11 cellular contexts compared by ENCODE assay signal in the genomic region with DNA sequence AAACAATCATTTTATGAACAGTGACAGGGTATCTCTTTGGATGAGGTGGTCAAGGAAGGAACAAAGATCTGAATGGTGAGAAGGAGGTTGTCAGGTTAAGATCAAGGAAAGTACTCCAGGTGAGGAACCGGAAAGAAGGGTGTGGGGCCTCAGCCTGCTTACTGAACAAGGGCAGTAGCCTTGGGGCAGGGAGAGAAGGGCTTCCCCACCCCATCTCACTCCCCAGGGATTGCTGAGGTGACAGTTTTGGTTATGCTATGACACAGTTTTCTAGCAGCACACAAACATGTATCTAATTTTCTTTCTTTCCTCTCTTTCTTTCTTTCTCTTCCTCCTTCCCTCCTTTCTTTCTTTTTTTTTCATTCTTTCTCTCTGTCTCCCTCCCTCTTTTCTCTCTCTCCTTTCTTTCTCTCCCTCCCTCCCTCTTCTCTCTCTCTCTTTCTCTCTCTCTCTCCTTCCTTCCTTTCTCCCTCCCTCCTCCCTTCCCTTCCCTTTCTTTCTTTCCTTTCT. TPM values are rescaled to one million over a fixed set of nuclear protein-coding genes. Genes with fewer than 3 reads are reported as not detected.
DNase-seq lines count a peak whose midpoint lies in the region; ATAC-seq, FAIRE-seq and TF ChIP-seq lines count a peak whose summit lies in the region.
"Had no signal": no experiment of that assay in that cellular context is flagged by ENCODE, and none has a peak within 500 bp of the region (broad histone marks: within the 10 kb centered on the region; RNA-seq: fewer than 3 reads in every experiment).

No MANE protein-coding gene starts in this region.

- WGBS in K562 (ENCODE audit: insufficient coverage, low coverage, missing lambda C conversion rate): 60% methylated on average over 1 of the region's 1 CpG

- intact Hi-C loops in K562 (cut with micrococcal nuclease): no loop called here

- no peak for TF ChIP-seq CTCF in K562 (IDR thresholded peaks at IDR 0.05 in 2 of 3, conservative IDR thresholded peaks at IDR 0.05 in 1 of 3; ENCODE audit: insufficient read depth in 2 of 3, low read depth in 1 of 3, low read length in 3 of 3)

- POLR2A ChIA-PET in K562 (lab: Yijun Ruan, JAX): no interaction called here

- no peaks in the 10 kb centered on the region for H3K9me3 ChIP-seq in BLaER1 treated with 17β-estradiol and CSF1 and Interleukin-3, amounts not matched to agents 10 nM and 100 nM (replicated peaks in 1 of 11)
- no peaks in the 10 kb centered on the region for H3K9me3 ChIP-seq in K562 (replicated peaks; ENCODE audit: control insufficient read depth, insufficient read depth, low read depth, low read length)

- no peak overlapping the region for H3K4me3 ChIP-seq in BLaER1 treated with 17β-estradiol and CSF1 and Interleukin-3, amounts not matched to agents 10 nM and 100 nM
- no peak overlapping the region for H3K4me3 ChIP-seq in K562

- DNase-seq in K562 (ENCODE audit: extremely low read depth in 1 of 4, low spot score in 3 of 4) (no peak), NCI-H1694 treated with DMSO at 0.1 percent for 48 hours (lab: John Stamatoyannopoulos, UW) (no peak), SIG-M5 (lab: John Stamatoyannopoulos, UW) (no peak), NCI-H128 (lab: John Stamatoyannopoulos, UW; ENCODE audit: unreplicated experiment) (no peak)
- DNase-seq in activated CD4-positive, alpha-beta T cell treated with anti-CD3 and anti-CD28 coated beads, Interleukin-2, amount 50 U/mL, for 4 hours: no peak
- DNase-seq: CD8-positive, alpha-beta memory T cell; NCI-H524 had no signal

- H3K27me3 ChIP-seq in BLaER1 treated with 17β-estradiol and CSF1 and Interleukin-3, amounts not matched to agents 10 nM and 100 nM: no peaks in the 10 kb centered on the region
- H3K27me3 ChIP-seq in K562 (ENCODE audit: control insufficient read depth in 2 of 2, insufficient read depth in 2 of 2, low read length in 2 of 2): no peaks in the 10 kb centered on the region

- H3K4me2 ChIP-seq in BLaER1 treated with 17β-estradiol and CSF1 and Interleukin-3, amounts not matched to agents 10 nM and 100 nM: peak overlapping the region in 10 of 11 experiments; percentile 7 to 57 (median 40); a peak in 13 of 22 replicates
- H3K4me2 ChIP-seq in K562 (ENCODE audit: insufficient read depth, low read length): no peak overlapping the region

- no peak for FAIRE-seq in K562 (lab: Jason Lieb, UNC)

- H3K27ac ChIP-seq in BLaER1 treated with 17β-estradiol and CSF1 and Interleukin-3, amounts not matched to agents 10 nM and 100 nM: peak overlapping the region in 1 of 11 experiments; percentile 25; a peak in 1 of 22 replicates
- no peak overlapping the region for H3K27ac ChIP-seq in K562 (ENCODE audit: extremely low read depth, low read depth, low read length)

- peaks cover 0 to 5% (median 0%) of the 10 kb centered on the region in 11 experiments; a peak in 3 of 22 replicates for H3K36me3 ChIP-seq in BLaER1 treated with 17β-estradiol and CSF1 and Interleukin-3, amounts not matched to agents 10 nM and 100 nM
- no peaks in the 10 kb centered on the region for H3K36me3 ChIP-seq in K562 (ENCODE audit: control insufficient read depth, insufficient read depth, low read length)

- H4K20me1 ChIP-seq in BLaER1 treated with 17β-estradiol and CSF1 and Interleukin-3, amounts not matched to agents 10 nM and 100 nM: no peaks in the 10 kb centered on the region
- no peaks in the 10 kb centered on the region for H4K20me1 ChIP-seq in K562 (replicated peaks; ENCODE audit: control insufficient read depth, insufficient read depth, low read length)

- CTCF ChIA-PET in K562 (lab: Yijun Ruan, JAX; ENCODE audit: low intra/inter-chr PET ratio): no interaction called here

- H3K4me1 ChIP-seq in BLaER1 treated with 17β-estradiol and CSF1 and Interleukin-3, amounts not matched to agents 10 nM and 100 nM: peaks cover 9 to 42% (median 16%) of the 10 kb centered on the region in 10 experiments
- peaks cover 19% of the 10 kb centered on the region in 2 experiments; a peak in 4 of 5 replicates for H3K4me1 ChIP-seq in K562 (replicated peaks in 1 of 2; ENCODE audit: control insufficient read depth in 2 of 2, insufficient read depth in 2 of 2, low read length in 2 of 2)

- no peak overlapping the region for H3K9ac ChIP-seq in BLaER1 treated with 17β-estradiol and CSF1 and Interleukin-3, amounts not matched to agents 10 nM and 100 nM
- H3K9ac ChIP-seq in K562 (ENCODE audit: insufficient read depth in 1 of 2, low read depth in 2 of 2, low read length in 2 of 2): no peak overlapping the region

- H2AFZ ChIP-seq in K562 (ENCODE audit: low read depth, low read length): peak overlapping the region; percentile 74

- ATAC-seq in GM19035 (IDR thresholded peaks at IDR 0.05; ENCODE audit: unreplicated experiment): peak; percentile 43
- ATAC-seq in HG03135 (IDR thresholded peaks at IDR 0.05; ENCODE audit: unreplicated experiment): peak; percentile 37
- no peak for ATAC-seq in K562
- ATAC-seq: activated CD4-positive, CD25-positive, alpha-beta regulatory T cell treated with anti-CD3 and anti-CD28 coated beads, Interleukin-2, amount 50 U/mL, for 24 hours had no signal

- TF ChIP-seq EP300 in K562 (IDR thresholded peaks at IDR 0.05; ENCODE audit: low read length): no peak

- no peak for TF ChIP-seq RAD21 in K562 (CRISPR knock-in tag; conservative IDR thresholded peaks at IDR 0.05 in 1 of 2, IDR thresholded peaks at IDR 0.05 in 1 of 2)

- no peak for TF ChIP-seq POLR2A in K562 (conservative IDR thresholded peaks at IDR 0.05)

- BruUV-seq in K562 (replicated peaks; lab: Mats Ljungman, UMichigan): no TSS peak

- peaks cover 3% of the 10 kb centered on the region for H3K9me1 ChIP-seq in K562 (ENCODE audit: control insufficient read depth, insufficient read depth, low read length)

- peaks cover 2% of the 10 kb centered on the region; the same call in 2 of the 3 replicates for H3K79me2 ChIP-seq in K562 (ENCODE audit: control insufficient read depth, insufficient read depth, low read length)

- in situ Hi-C loops in K562 (cut with MboI): no loop called here

RNA-seq across cellular contexts. Expression of gene HDHD3, which starts 4.1 kb away (rescaled TPM):
- total RNA-seq in K562 (2011; cell fraction: chromatin; rRNA removed; ENCODE audit: low replicate concordance): 7.1 and 22.9 TPM in 2 replicates
- total RNA-seq in K562 (2011; cell fraction: nucleolus; rRNA removed): 30.4 and 30.7 TPM in 2 replicates
- total RNA-seq in K562 (2011; cell fraction: nucleoplasm; rRNA removed): 16.3 and 16.9 TPM in 2 replicates
- 13.8 and 20.4 TPM in 2 replicates for total RNA-seq in K562 (2014; rRNA removed)
- total RNA-seq in K562 (2014; rRNA removed; fragmentation: Illumina TruSeq; extraction: Trizol): 4.4 and 5.0 TPM in 2 replicates
- 12.5 and 14.4 TPM in 2 replicates for total RNA-seq in K562 (2015; rRNA removed; fragmentation: Illumina TruSeq; extraction: Trizol)
- 15.7 TPM in 2 replicates for total RNA-seq in K562 (2021)
- polyA plus RNA-seq in K562 (2011; rRNA removed): 10.7 and 10.9 TPM in 2 replicates
- polyA plus RNA-seq in K562 (2011; cell fraction: cytosol; rRNA removed): 12.8 and 21.8 TPM in 2 replicates
- polyA plus RNA-seq in K562 (2011; cell fraction: nucleus; rRNA removed): 9.5 and 19.5 TPM in 2 replicates
- 14.3 and 24.3 TPM in 2 replicates for polyA plus RNA-seq in K562 (2012)
- polyA plus RNA-seq in K562 (2014; fragmentation: Illumina TruSeq; extraction: Trizol): 10.1 and 12.9 TPM in 2 replicates
- 1 to 10 TPM; 1.1 to 2.0 TPM for polyA plus RNA-seq in K562 (2014; fragmentation: Nextera tagmentation; extraction: Ambion mirVana)
- polyA plus RNA-seq in K562 (2014; rRNA removed): 19.1 and 22.7 TPM in 2 replicates
- 4.6 TPM in 2 replicates for polyA minus RNA-seq in K562 (2011; rRNA and poly(A)+ RNA removed)
- 4.9 and 5.7 TPM in 2 replicates for polyA minus RNA-seq in K562 (2011; cell fraction: cytosol; rRNA and poly(A)+ RNA removed)
- 8.2 and 13.1 TPM in 2 replicates for polyA minus RNA-seq in K562 (2011; cell fraction: nucleus; rRNA and poly(A)+ RNA removed)

RNA-seq across cellular contexts. Expression of gene ALAD, which starts 20.2 kb away (rescaled TPM):
- 27.4 and 37.9 TPM in 2 replicates for total RNA-seq in K562 (2011; cell fraction: chromatin; rRNA removed; ENCODE audit: low replicate concordance)
- total RNA-seq in K562 (2011; cell fraction: nucleolus; rRNA removed): 14.2 and 19.7 TPM in 2 replicates
- total RNA-seq in K562 (2011; cell fraction: nucleoplasm; rRNA removed): 22.7 and 30.5 TPM in 2 replicates
- total RNA-seq in K562 (2014; rRNA removed): 6.8 and 7.4 TPM in 2 replicates
- 5.6 and 6.5 TPM in 2 replicates for total RNA-seq in K562 (2014; rRNA removed; fragmentation: Illumina TruSeq; extraction: Trizol)
- total RNA-seq in K562 (2015; rRNA removed; fragmentation: Illumina TruSeq; extraction: Trizol): 10.8 and 11.4 TPM in 2 replicates
- 10.8 and 11.4 TPM in 2 replicates for total RNA-seq in K562 (2021)
- 6.1 and 7.4 TPM in 2 replicates for polyA plus RNA-seq in K562 (2011; rRNA removed)
- polyA plus RNA-seq in K562 (2011; cell fraction: cytosol; rRNA removed): 4.6 and 4.7 TPM in 2 replicates
- 24.7 and 38.2 TPM in 2 replicates for polyA plus RNA-seq in K562 (2011; cell fraction: nucleus; rRNA removed)
- 17.4 and 28.3 TPM in 2 replicates for polyA plus RNA-seq in K562 (2012)
- 12.7 and 12.8 TPM in 2 replicates for polyA plus RNA-seq in K562 (2014; fragmentation: Illumina TruSeq; extraction: Trizol)
- 1 to 10 TPM; 1.3 to 2.3 TPM for polyA plus RNA-seq in K562 (2014; fragmentation: Nextera tagmentation; extraction: Ambion mirVana)
- 9.8 and 10.5 TPM in 2 replicates for polyA plus RNA-seq in K562 (2014; rRNA removed)
- 5.9 and 6.0 TPM in 2 replicates for polyA minus RNA-seq in K562 (2011; rRNA and poly(A)+ RNA removed)
- 2.7 and 3.3 TPM in 2 replicates for polyA minus RNA-seq in K562 (2011; cell fraction: cytosol; rRNA and poly(A)+ RNA removed)
- 10.2 and 13.0 TPM in 2 replicates for polyA minus RNA-seq in K562 (2011; cell fraction: nucleus; rRNA and poly(A)+ RNA removed)

RNA-seq across cellular contexts. Expression of gene POLE3, which starts 29.6 kb away (rescaled TPM):
- total RNA-seq in K562 (2011; cell fraction: chromatin; rRNA removed; ENCODE audit: low replicate concordance): 30.9 and 38.3 TPM in 2 replicates
- 28.6 and 39.2 TPM in 2 replicates for total RNA-seq in K562 (2011; cell fraction: nucleolus; rRNA removed)
- total RNA-seq in K562 (2011; cell fraction: nucleoplasm; rRNA removed): 44.4 and 64.5 TPM in 2 replicates
- 96.6 and 116 TPM in 2 replicates for total RNA-seq in K562 (2014; rRNA removed)
- total RNA-seq in K562 (2014; rRNA removed; fragmentation: Illumina TruSeq; extraction: Trizol): 124 and 137 TPM in 2 replicates
- 148 and 155 TPM in 2 replicates for total RNA-seq in K562 (2015; rRNA removed; fragmentation: Illumina TruSeq; extraction: Trizol)
- 91.5 and 95.7 TPM in 2 replicates for total RNA-seq in K562 (2021)
- polyA plus RNA-seq in K562 (2011; rRNA removed): 116 and 163 TPM in 2 replicates
- 85.5 and 134 TPM in 2 replicates for polyA plus RNA-seq in K562 (2011; cell fraction: cytosol; rRNA removed)
- polyA plus RNA-seq in K562 (2011; cell fraction: nucleus; rRNA removed): 69.3 and 73.0 TPM in 2 replicates
- polyA plus RNA-seq in K562 (2012): 75.7 and 93.0 TPM in 2 replicates
- 159 and 179 TPM in 2 replicates for polyA plus RNA-seq in K562 (2014; fragmentation: Illumina TruSeq; extraction: Trizol)
- 100 to 1,000 TPM in 1 of 2 experiments, 10 to 100 TPM in 1; 52.6 to 110 TPM for polyA plus RNA-seq in K562 (2014; fragmentation: Nextera tagmentation; extraction: Ambion mirVana)
- 102 and 115 TPM in 2 replicates for polyA plus RNA-seq in K562 (2014; rRNA removed)
- polyA minus RNA-seq in K562 (2011; rRNA and poly(A)+ RNA removed): 78.4 and 89.9 TPM in 2 replicates
- polyA minus RNA-seq in K562 (2011; cell fraction: cytosol; rRNA and poly(A)+ RNA removed): 24.5 and 35.2 TPM in 2 replicates
- polyA minus RNA-seq in K562 (2011; cell fraction: nucleus; rRNA and poly(A)+ RNA removed): 11.8 and 21.7 TPM in 2 replicates

RNA-seq across cellular contexts. Expression of gene C9orf43, which starts 29.6 kb away (rescaled TPM):
- total RNA-seq in K562 (2011; cell fraction: chromatin; rRNA removed; ENCODE audit: low replicate concordance): 0.81 and 1.0 TPM in 2 replicates
- 0.66 and 0.83 TPM in 2 replicates for total RNA-seq in K562 (2011; cell fraction: nucleolus; rRNA removed)
- 1.4 and 3.1 TPM in 2 replicates for total RNA-seq in K562 (2011; cell fraction: nucleoplasm; rRNA removed)
- total RNA-seq in K562 (2014; rRNA removed) (0.27 and 0.49 TPM in 2 replicates), K562 (2014; rRNA removed; fragmentation: Illumina TruSeq; extraction: Trizol) (0.29 and 0.33 TPM in 2 replicates), K562 (2015; rRNA removed; fragmentation: Illumina TruSeq; extraction: Trizol) (0.38 and 0.58 TPM in 2 replicates), K562 (2021) (0.27 and 0.63 TPM in 2 replicates)
- polyA plus RNA-seq in K562 (2011; rRNA removed) (0.19 and 0.33 TPM in 2 replicates), K562 (2014; fragmentation: Illumina TruSeq; extraction: Trizol) (0.28 and 0.48 TPM in 2 replicates), K562 (2014; fragmentation: Nextera tagmentation; extraction: Ambion mirVana) (under 1 TPM; 0.21 to 0.31 TPM), K562 (2014; rRNA removed) (0.45 and 1.1 TPM in 2 replicates)
- polyA plus RNA-seq in K562 (2011; cell fraction: cytosol; rRNA removed): 0.12 and 0.27 TPM in 2 replicates
- polyA plus RNA-seq in K562 (2011; cell fraction: nucleus; rRNA removed): 0.18 and 0.32 TPM in 2 replicates
- 0.18 and 0.44 TPM in 2 replicates for polyA plus RNA-seq in K562 (2012)
- 0.72 and 0.74 TPM in 2 replicates for polyA minus RNA-seq in K562 (2011; rRNA and poly(A)+ RNA removed)
- not detected in 2 replicates for polyA minus RNA-seq in K562 (2011; cell fraction: cytosol; rRNA and poly(A)+ RNA removed)
- polyA minus RNA-seq in K562 (2011; cell fraction: nucleus; rRNA and poly(A)+ RNA removed): 0.81 and 0.89 TPM in 2 replicates

RNA-seq across cellular contexts. Expression of gene BSPRY, which starts 31.6 kb away (rescaled TPM):
- total RNA-seq in K562 (2011; cell fraction: chromatin; rRNA removed; ENCODE audit: low replicate concordance): 0.25 and 0.56 TPM in 2 replicates
- 0.17 and 0.53 TPM in 2 replicates for total RNA-seq in K562 (2011; cell fraction: nucleolus; rRNA removed)
- total RNA-seq in K562 (2011; cell fraction: nucleoplasm; rRNA removed): 0.59 and 0.84 TPM in 2 replicates
- total RNA-seq in K562 (2014; rRNA removed): 0.16 and 0.18 TPM in 2 replicates
- total RNA-seq in K562 (2014; rRNA removed; fragmentation: Illumina TruSeq; extraction: Trizol): 0.18 and 0.22 TPM in 2 replicates
- total RNA-seq in K562 (2015; rRNA removed; fragmentation: Illumina TruSeq; extraction: Trizol): 0.22 and 0.23 TPM in 2 replicates
- total RNA-seq in K562 (2021): 0.16 and 0.45 TPM in 2 replicates
- polyA plus RNA-seq in K562 (2011; rRNA removed): 0.46 and 0.67 TPM in 2 replicates
- 0.63 and 1.2 TPM in 2 replicates for polyA plus RNA-seq in K562 (2011; cell fraction: cytosol; rRNA removed)
- 0.51 and 0.95 TPM in 2 replicates for polyA plus RNA-seq in K562 (2011; cell fraction: nucleus; rRNA removed)
- 0.30 and 0.64 TPM in 2 replicates for polyA plus RNA-seq in K562 (2012)
- polyA plus RNA-seq in K562 (2014; fragmentation: Illumina TruSeq; extraction: Trizol): 0.21 and 0.22 TPM in 2 replicates
- under 1 TPM; 0.07 TPM for polyA plus RNA-seq in K562 (2014; fragmentation: Nextera tagmentation; extraction: Ambion mirVana)
- polyA plus RNA-seq in K562 (2014; rRNA removed): 0.17 and 0.34 TPM in 2 replicates
- 0.30 and 0.88 TPM in 2 replicates for polyA minus RNA-seq in K562 (2011; rRNA and poly(A)+ RNA removed)
- 0.55 TPM in 1 of 2 replicates, not detected in the other for polyA minus RNA-seq in K562 (2011; cell fraction: cytosol; rRNA and poly(A)+ RNA removed)
- 0.27 and 0.33 TPM in 2 replicates for polyA minus RNA-seq in K562 (2011; cell fraction: nucleus; rRNA and poly(A)+ RNA removed)
